ENCODE assay signal across 8 cellular contexts in genomic region chr7:100081535-100082102, GRCh38. TPM values are rescaled to one million over a fixed set of nuclear protein-coding genes. Genes with fewer than 3 reads are reported as not detected.
DNase-seq lines count a peak whose midpoint lies in the region; ATAC-seq, FAIRE-seq and TF ChIP-seq lines count a peak whose summit lies in the region.

Gene ZNF3 (minus strand): TSS chr7:100081723. CDS start chr7:100077357, 4,366 bp downstream.

- peak within 1 kb of the TSS; percentile 96 for H3K9ac ChIP-seq in kidney (ENCODE audit: low read length in 2 of 2)

- peaks cover 19% of the 10 kb centered on the region for H3K36me3 Mint-ChIP-seq in chondrocyte (ENCODE audit: low read depth)

- no peaks in the 10 kb centered on the region for H3K27me3 ChIP-seq in BJ (ENCODE audit: control insufficient read depth, insufficient read depth, low read length)

- H3K4me3 ChIP-seq in BJ (ENCODE audit: low read depth, low read length) (peak within 1 kb of the TSS; percentile 99), kidney (ENCODE audit: low read length in 2 of 2) (peak within 1 kb of the TSS; percentile 98)

- no peaks in the 10 kb centered on the region for H3K9me3 ChIP-seq in kidney (ENCODE audit: control insufficient read depth in 1 of 2, low read length in 2 of 2)

- peak within 1 kb of the TSS; percentile 92 for H3K27ac Mint-ChIP-seq in chondrocyte (ENCODE audit: unreplicated experiment)

- H3K36me3 ChIP-seq in BJ (ENCODE audit: control insufficient read depth, insufficient read depth, low read length) (peaks cover 9% of the 10 kb centered on the region), kidney (ENCODE audit: control insufficient read depth in 1 of 2, insufficient read depth in 2 of 2, low read length in 2 of 2) (peaks cover 0 to 4% of the 10 kb centered on the region in 2 donors)

- H3K4me3 Mint-ChIP-seq in chondrocyte (ENCODE audit: unreplicated experiment), result peak within 1 kb of the TSS; percentile 89

- CTCF ChIA-PET in BJ (lab: Yijun Ruan, JAX), result interaction anchor here (0.7 to 1.7 kb wide), 6 partner anchors 14 to 90 kb away, joined by 3 to 6 read pairs (median 5); no protein-coding TSS in a partner anchor

- H3K9me3 Mint-ChIP-seq in chondrocyte (ENCODE audit: low read depth), result no peaks in the 10 kb centered on the region

- POLR2A ChIA-PET in BJ (lab: Charles Lee), result no interaction called here

- H3K4me1 ChIP-seq in kidney (ENCODE audit: control insufficient read depth in 1 of 2, insufficient read depth in 1 of 2, low read depth in 1 of 2, low read length in 2 of 2), result peaks cover 10 to 21% of the 10 kb centered on the region in 2 donors

- DNase-seq in BJ (ENCODE audit: low read depth), result peak; percentile 92
- DNase-seq in GM19238 (ENCODE audit: insufficient read length, low spot score), result peak; percentile 86
- peak; percentile 87 for DNase-seq in NCI-H510A treated with DMSO at 0.1 percent for 48 hours (lab: John Stamatoyannopoulos, UW)
- DNase-seq in activated CD4-positive, alpha-beta T cell treated with anti-CD3 and anti-CD28 coated beads for 24 hours (ENCODE audit: low read depth in 2 of 2), result peak; percentile 96 to 97
- DNase-seq in chondrocyte (ENCODE audit: low spot score), result peak; percentile 99
- peak; percentile 99 for DNase-seq in kidney
- peak; percentile 98 for DNase-seq in stimulated activated CD4-positive, alpha-beta T cell treated with anti-CD3 and anti-CD28 coated beads, Interleukin-15, amount 100 ng/mL, for 24 hours

- intact Hi-C loops in kidney (cut with DNase I), result no loop called here

- ATAC-seq in HG03442 (IDR thresholded peaks at IDR 0.05; ENCODE audit: unreplicated experiment), result peak; percentile 76

- peak within 1 kb of the TSS; percentile 71 to 81 for H3K27ac ChIP-seq in kidney (ENCODE audit: low read depth in 2 of 2, low read length in 2 of 2)

- peaks cover 38% of the 10 kb centered on the region for H3K4me1 Mint-ChIP-seq in chondrocyte (ENCODE audit: low read depth)

- TF ChIP-seq CTCF in BJ (IDR thresholded peaks at IDR 0.05; ENCODE audit: insufficient read depth, low read depth, low read length) (peak; percentile 86), chondrocyte (IDR thresholded peaks at IDR 0.05) (peak; percentile 97), kidney (IDR thresholded peaks at IDR 0.05; ENCODE audit: borderline replicate concordance, extremely low read depth, insufficient read depth) (peak; percentile 92)

- H3K27me3 Mint-ChIP-seq in chondrocyte (ENCODE audit: low read depth), result no peaks in the 10 kb centered on the region

- FAIRE-seq in kidney (lab: Jason Lieb, UNC), result peak; percentile 85

RNA-seq across cellular contexts. Expression of gene ZNF3, which starts in this region (rescaled TPM):
- polyA plus RNA-seq in BJ (2011; rRNA removed) (17.2 and 17.4 TPM in 2 replicates), kidney (ENCODE audit: insufficient read depth, low read depth, low replicate concordance) (15.8 TPM)
- 18.1 and 21.9 TPM in 2 replicates for polyA minus RNA-seq in BJ (2011; rRNA and poly(A)+ RNA removed)
- total RNA-seq in chondrocyte (21.9 to 28.4 TPM (median 22.1 TPM) in 3 replicates), kidney (30.8 TPM)

Comparison
In these comparisons a context has a peak if more than half of its experiments do, and no peak if none do; other contexts are left out.
1. Peak in every context shown above with its lines: DNase-seq, ATAC-seq, H3K4me3 ChIP-seq and H3K27ac ChIP-seq.